ENCODE assay signal across 8 cellular contexts in the genomic region with DNA sequence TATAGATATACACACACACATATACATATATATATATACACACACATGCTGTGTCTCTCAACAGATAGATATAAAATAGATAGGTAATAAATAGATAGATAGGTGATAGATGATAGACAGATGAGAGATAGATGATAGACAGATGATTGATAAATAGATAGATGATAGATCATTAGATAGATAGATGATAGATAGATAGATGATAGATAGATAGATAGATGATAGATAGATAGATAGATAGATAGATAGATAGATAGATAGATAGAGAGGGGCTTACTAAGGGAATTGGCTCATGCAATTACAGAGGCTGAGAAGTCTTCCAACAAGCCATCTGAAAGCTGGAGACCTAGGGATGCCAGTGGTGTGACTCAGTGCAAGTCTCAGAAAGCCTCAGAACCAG.
"Had no signal": no experiment of that assay in that cellular context is flagged by ENCODE, and none has a peak within 500 bp of the region (broad histone marks: within the 10 kb centered on the region; RNA-seq: fewer than 3 reads in every experiment).

No MANE protein-coding gene starts in this region.

- ATAC-seq: HepG2 had no signal

- H3K36me3 Mint-ChIP-seq: IgD-negative memory B cell had no signal

- H3K4me2 ChIP-seq: KMS-11 had no signal

- FAIRE-seq: HepG2, HTR-8/SVneo had no signal

- H3K9ac ChIP-seq: KMS-11 had no signal

- H3K9me3 Mint-ChIP-seq: IgD-negative memory B cell had no signal

- DNase-seq: IMR-90, KBM-7, KG1 had no signal

- H3K4me3 Mint-ChIP-seq: IgD-negative memory B cell had no signal

- H3K27ac ChIP-seq: HL-60, KMS-11 had no signal
